ENCODE assay signal across 8 cellular contexts in the genomic region with DNA sequence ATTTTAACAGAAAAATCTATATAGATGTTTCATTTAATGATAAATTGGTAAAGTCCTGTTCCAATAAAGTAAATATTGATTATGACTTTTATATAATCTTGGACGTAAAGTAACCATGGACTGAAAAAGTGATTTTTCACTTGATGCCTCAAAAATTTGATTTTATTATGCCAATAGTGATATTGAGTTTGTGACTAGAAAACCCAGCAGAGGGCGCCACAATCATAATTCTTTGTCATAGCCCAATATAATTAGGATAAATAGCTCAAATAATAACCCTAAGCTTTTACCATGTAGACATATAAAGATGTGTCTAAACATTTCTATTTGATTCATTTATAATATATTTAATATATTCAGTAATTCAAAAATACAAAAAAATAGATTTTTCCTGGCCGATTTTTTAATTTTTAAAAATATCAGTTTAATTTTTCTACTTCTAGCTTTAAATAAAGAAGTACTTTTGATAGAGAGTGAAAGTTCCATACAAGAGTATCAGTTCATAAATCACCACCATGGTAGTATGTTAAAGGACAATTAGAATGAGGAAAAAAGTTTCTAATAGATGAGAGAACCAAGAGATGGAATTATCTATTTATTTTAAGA. TPM values are rescaled to one million over a fixed set of nuclear protein-coding genes. Genes with fewer than 3 reads are reported as not detected.
DNase-seq lines count a peak whose midpoint lies in the region; ATAC-seq, FAIRE-seq and TF ChIP-seq lines count a peak whose summit lies in the region.

No MANE protein-coding gene starts in this region.

- DNase-seq in ACHN (peak; percentile 60), NCI-H748 (lab: John Stamatoyannopoulos, UW; ENCODE audit: unreplicated experiment) (peak; percentile 59), frontal cortex (ENCODE audit: low spot score in 2 of 2) (no peak), small intestine (peak; percentile 41), ureter (ENCODE audit: low spot score) (no peak)
- peak; percentile 67 for DNase-seq in activated CD8-positive, alpha-beta memory T cell treated with anti-CD3 and anti-CD28 coated beads, Interleukin-2, amount 50 U/mL, for 48 hours

- H3K27ac ChIP-seq in small intestine (ENCODE audit: low read depth in 1 of 2, low read length in 1 of 2): no peak overlapping the region

- peak; percentile 88 for FAIRE-seq in frontal cortex (lab: Jason Lieb, UNC)
- peak; percentile 83 for FAIRE-seq in small intestine (lab: Jason Lieb, UNC)

- no peak overlapping the region for H3K4me3 ChIP-seq in small intestine (ENCODE audit: low read depth in 1 of 2, low read length in 2 of 2)

- no peaks in the 10 kb centered on the region for H3K27me3 ChIP-seq in small intestine (ENCODE audit: control insufficient read depth in 2 of 2, insufficient read depth in 2 of 2, low read length in 2 of 2)

- H3K36me3 ChIP-seq in small intestine (ENCODE audit: control insufficient read depth in 2 of 2, insufficient read depth in 2 of 2, low read length in 2 of 2): no peaks in the 10 kb centered on the region

- H3K9me3 ChIP-seq in small intestine (ENCODE audit: control insufficient read depth, low read depth): no peaks in the 10 kb centered on the region

- no peaks in the 10 kb centered on the region for H3K4me1 ChIP-seq in small intestine (ENCODE audit: control insufficient read depth in 2 of 2, insufficient read depth in 1 of 2, low read depth in 1 of 2, low read length in 1 of 2)

- in situ Hi-C loops in ACHN (cut with HindIII; ENCODE audit: low pct_ligation_motif_present, low pct_unique_long_range_greater_than_20kb, low sequenced_read_pairs): no loop called here

- TF ChIP-seq CTCF in GM12873 (IDR thresholded peaks at IDR 0.05; ENCODE audit: insufficient read depth, low read depth, low read length, missing control alignments): peak; percentile 45

- WGBS in small intestine, 3 donors: 52% methylated on average over 3 of the region's 3 CpGs

- ATAC-seq in HG03469 (IDR thresholded peaks at IDR 0.05; ENCODE audit: unreplicated experiment): no peak

RNA-seq across cellular contexts. Expression of gene CAMKMT, which starts 30.7 kb away (rescaled TPM):
- 6.5 TPM for total RNA-seq in frontal cortex
- polyA plus RNA-seq in small intestine: 1 to 10 TPM; 3.5 to 7.5 (median 6.3) TPM
- 23.6 TPM for total RNA-seq in ureter

RNA-seq across cellular contexts. Expression of gene PREPL, which starts 31.1 kb away (rescaled TPM):
- total RNA-seq in frontal cortex (152 TPM), ureter (72.2 TPM)
- polyA plus RNA-seq in small intestine: 10 to 100 TPM in 1 of 3 donors, 1 to 10 TPM in 2; 4.3 to 16.4 (median 6.3) TPM

Comparison
In these comparisons a context has a peak if more than half of its experiments do, and no peak if none do; other contexts are left out.
1. DNase-seq: peak in ACHN (single experiment), NCI-H748 (single experiment), activated CD8-positive, alpha-beta memory T cell treated with anti-CD3 and anti-CD28 coated beads, Interleukin-2, amount 50 U/mL, for 48 hours (single experiment) and small intestine (single experiment); none in frontal cortex (0 of 2) and ureter (single experiment).